In genomic region chr13:21344662-21345176, GRCh38 we compare ENCODE assay signal across 8 cellular contexts.
DNase-seq lines count a peak whose midpoint lies in the region; ATAC-seq and TF ChIP-seq lines count a peak whose summit lies in the region.

No MANE protein-coding gene starts in this region.

- no peaks in the 10 kb centered on the region for H3K36me3 Mint-ChIP-seq in naive B cell

- ATAC-seq in GM18502 (IDR thresholded peaks at IDR 0.05; ENCODE audit: poor library complexity, unreplicated experiment), result peak; percentile 75
- ATAC-seq in HG02610 (IDR thresholded peaks at IDR 0.05; ENCODE audit: unreplicated experiment), result peak; percentile 44
- ATAC-seq in naive B cell (ENCODE audit: low read depth in 2 of 2), result peak; percentile 30 to 60
- ATAC-seq in HG03196 (IDR thresholded peaks at IDR 0.05; ENCODE audit: unreplicated experiment), result no peak

- no peak overlapping the region for H3K27ac ChIP-seq in right atrium auricular region

- H3K36me3 ChIP-seq in right atrium auricular region, result no peaks in the 10 kb centered on the region

- no peaks in the 10 kb centered on the region for H3K27me3 ChIP-seq in right atrium auricular region

- no peaks in the 10 kb centered on the region for H3K9me3 ChIP-seq in right atrium auricular region

- TF ChIP-seq CTCF in GM20000 (IDR thresholded peaks at IDR 0.05; ENCODE audit: extremely low read depth, missing control alignments) (no peak), right atrium auricular region (IDR thresholded peaks at IDR 0.05) (no peak)

- DNase-seq in UCSD-AML1 (lab: John Stamatoyannopoulos, UW; ENCODE audit: unreplicated experiment) (peak; percentile 79), naive B cell (no peak), H4 (ENCODE audit: low spot score) (no peak), GM20000 (ENCODE audit: low spot score) (no peak), right atrium auricular region (ENCODE audit: low spot score) (no peak)

- H3K27me3 Mint-ChIP-seq in naive B cell, result no peaks in the 10 kb centered on the region

- H3K27ac Mint-ChIP-seq in naive B cell, result peak overlapping the region in 4 of 6 donors; percentile 57 to 88 (median 78)

- no peaks in the 10 kb centered on the region for H3K4me1 ChIP-seq in right atrium auricular region

- peaks cover 0 to 17% (median 16%) of the 10 kb centered on the region in 3 donors for H3K4me1 Mint-ChIP-seq in naive B cell

- no peaks in the 10 kb centered on the region for H3K9me3 Mint-ChIP-seq in naive B cell

- H3K4me3 ChIP-seq in right atrium auricular region, result no peak overlapping the region

- peak overlapping the region in 6 of 8 donors; percentile 15 to 84 (median 69) for H3K4me3 Mint-ChIP-seq in naive B cell
